ENCODE assay signal across 9 cellular contexts in genomic region chr9:116156621-116157314, GRCh38. TPM values are rescaled to one million over a fixed set of nuclear protein-coding genes. Genes with fewer than 3 reads are reported as not detected.
DNase-seq lines count a peak whose midpoint lies in the region; ATAC-seq and TF ChIP-seq lines count a peak whose summit lies in the region.
"Had no signal": no experiment of that assay in that cellular context is flagged by ENCODE, and none has a peak within 500 bp of the region (broad histone marks: within the 10 kb centered on the region; RNA-seq: fewer than 3 reads in every experiment).

No MANE protein-coding gene starts in this region.

- no peaks in the 10 kb centered on the region for H3K4me1 Mint-ChIP-seq in natural killer cell
- H3K4me1 Mint-ChIP-seq in activated T-helper 1 cell treated with anti-CD3 and anti-CD28 coated beads, Interleukin-12 subunit alpha, Interleukin-12 subunit beta, Interleukin-2, Interleukin-4 antibody, amounts not matched to agents 30 ng/mL and 10 ng/mL and 1 ng/mL, durations not matched to agents 14 hours and 24 hours and 36 hours (ENCODE audit: low read depth), result peaks cover 9% of the 10 kb centered on the region
- H3K4me1 Mint-ChIP-seq in stimulated activated naive B cell treated with anti-CD40 and anti-IgM and Interleukin-4, amounts not matched to agents 10 μg/mL and 1 μg/mL and 100 μg/mL, for 72 hours, result peaks cover 16 to 21% of the 10 kb centered on the region in 2 donors

- no peak overlapping the region for H3K27ac Mint-ChIP-seq in natural killer cell
- no peak overlapping the region for H3K27ac Mint-ChIP-seq in activated T-helper 1 cell treated with anti-CD3 and anti-CD28 coated beads, Interleukin-12 subunit alpha, Interleukin-12 subunit beta, Interleukin-2, Interleukin-4 antibody, amounts not matched to agents 30 ng/mL and 10 ng/mL and 1 ng/mL, durations not matched to agents 14 hours and 24 hours and 36 hours
- H3K27ac Mint-ChIP-seq in stimulated activated naive B cell treated with anti-CD40 and anti-IgM and Interleukin-4, amounts not matched to agents 10 μg/mL and 1 μg/mL and 100 μg/mL, for 72 hours, result no peak overlapping the region

- H3K27ac ChIP-seq in Peyer's patch, result peak overlapping the region; percentile 38 to 73 (median 62)
- peak overlapping the region; percentile 71 to 90 for H3K27ac ChIP-seq in ovary

- peaks cover 56 to 60% of the 10 kb centered on the region in 2 donors for H3K27me3 Mint-ChIP-seq in natural killer cell (ENCODE audit: low read depth in 2 of 2)
- H3K27me3 Mint-ChIP-seq in activated T-helper 1 cell treated with anti-CD3 and anti-CD28 coated beads, Interleukin-12 subunit alpha, Interleukin-12 subunit beta, Interleukin-2, Interleukin-4 antibody, amounts not matched to agents 30 ng/mL and 10 ng/mL and 1 ng/mL, durations not matched to agents 14 hours and 24 hours and 36 hours (ENCODE audit: insufficient read depth), result peaks cover 59% of the 10 kb centered on the region
- peaks cover 60 to 86% of the 10 kb centered on the region in 2 donors for H3K27me3 Mint-ChIP-seq in stimulated activated naive B cell treated with anti-CD40 and anti-IgM and Interleukin-4, amounts not matched to agents 10 μg/mL and 1 μg/mL and 100 μg/mL, for 72 hours

- peaks cover 2 to 3% of the 10 kb centered on the region in 2 donors for H3K9me3 Mint-ChIP-seq in natural killer cell
- H3K9me3 Mint-ChIP-seq in activated T-helper 1 cell treated with anti-CD3 and anti-CD28 coated beads, Interleukin-12 subunit alpha, Interleukin-12 subunit beta, Interleukin-2, Interleukin-4 antibody, amounts not matched to agents 30 ng/mL and 10 ng/mL and 1 ng/mL, durations not matched to agents 14 hours and 24 hours and 36 hours, result no peaks in the 10 kb centered on the region
- peaks cover 0 to 2% of the 10 kb centered on the region in 2 donors for H3K9me3 Mint-ChIP-seq in stimulated activated naive B cell treated with anti-CD40 and anti-IgM and Interleukin-4, amounts not matched to agents 10 μg/mL and 1 μg/mL and 100 μg/mL, for 72 hours

- no peak for TF ChIP-seq POLR2A in Peyer's patch (IDR thresholded peaks at IDR 0.05)
- no peak for TF ChIP-seq POLR2A in ovary (IDR thresholded peaks at IDR 0.05)

- H3K36me3 Mint-ChIP-seq in natural killer cell, result peaks cover 29% of the 10 kb centered on the region
- H3K36me3 Mint-ChIP-seq in activated T-helper 1 cell treated with anti-CD3 and anti-CD28 coated beads, Interleukin-12 subunit alpha, Interleukin-12 subunit beta, Interleukin-2, Interleukin-4 antibody, amounts not matched to agents 30 ng/mL and 10 ng/mL and 1 ng/mL, durations not matched to agents 14 hours and 24 hours and 36 hours (ENCODE audit: low read depth), result peaks cover 1% of the 10 kb centered on the region
- H3K36me3 Mint-ChIP-seq in stimulated activated naive B cell treated with anti-CD40 and anti-IgM and Interleukin-4, amounts not matched to agents 10 μg/mL and 1 μg/mL and 100 μg/mL, for 72 hours, result peaks cover 2 to 3% of the 10 kb centered on the region in 2 donors

- no peak for ATAC-seq in HG02588 (IDR thresholded peaks at IDR 0.05; ENCODE audit: unreplicated experiment)
- ATAC-seq in natural killer cell, result no peak
- no peak for ATAC-seq in stimulated activated naive B cell treated with anti-CD40 and anti-IgM and Interleukin-4, amounts not matched to agents 10 μg/mL and 1 μg/mL and 100 μg/mL, for 72 hours (replicated peaks)

- TF ChIP-seq CTCF in Peyer's patch (IDR thresholded peaks at IDR 0.05) (no peak), fibroblast of villous mesenchyme (IDR thresholded peaks at IDR 0.05; ENCODE audit: insufficient read depth, low read depth, low read length) (no peak), ovary (IDR thresholded peaks at IDR 0.05) (no peak), natural killer cell (IDR thresholded peaks at IDR 0.05) (no peak)

- H3K9me3 ChIP-seq in Peyer's patch (no peaks in the 10 kb centered on the region), ovary (no peaks in the 10 kb centered on the region)

- H3K4me3 ChIP-seq in Peyer's patch (peak overlapping the region in 3 of 4 donors; percentile 6 to 26 (median 18)), fibroblast of villous mesenchyme (ENCODE audit: low read depth, low read length) (peak overlapping the region; percentile 90), ovary (peak overlapping the region; percentile 31)

- H3K36me3 ChIP-seq in Peyer's patch, result no peaks in the 10 kb centered on the region
- H3K36me3 ChIP-seq in ovary, result no peaks in the 10 kb centered on the region

- H3K4me1 ChIP-seq in Peyer's patch, result peaks cover 0 to 15% (median 0%) of the 10 kb centered on the region in 4 donors
- H3K4me1 ChIP-seq in ovary (ENCODE audit: insufficient read depth), result peaks cover 9% of the 10 kb centered on the region

- intact Hi-C loops in ovary (cut with DNase I), result loop anchor here in 3 of 4 donors (5.0 to 10.0 kb wide), 3 partner anchors 161 to 318 kb away; no protein-coding TSS in a partner anchor
- intact Hi-C loops in natural killer cell (cut with micrococcal nuclease), result no loop called here
- intact Hi-C loops in activated T-helper 1 cell treated with anti-CD3 and anti-CD28 coated beads, Interleukin-12 subunit alpha, Interleukin-12 subunit beta, Interleukin-2, Interleukin-4 antibody, amounts not matched to agents 30 ng/mL and 10 ng/mL and 1 ng/mL, durations not matched to agents 14 hours and 24 hours and 36 hours (cut with micrococcal nuclease), result no loop called here

- no peak overlapping the region for H3K4me3 Mint-ChIP-seq in natural killer cell
- H3K4me3 Mint-ChIP-seq in activated T-helper 1 cell treated with anti-CD3 and anti-CD28 coated beads, Interleukin-12 subunit alpha, Interleukin-12 subunit beta, Interleukin-2, Interleukin-4 antibody, amounts not matched to agents 30 ng/mL and 10 ng/mL and 1 ng/mL, durations not matched to agents 14 hours and 24 hours and 36 hours, result no peak overlapping the region
- H3K4me3 Mint-ChIP-seq in stimulated activated naive B cell treated with anti-CD40 and anti-IgM and Interleukin-4, amounts not matched to agents 10 μg/mL and 1 μg/mL and 100 μg/mL, for 72 hours, result no peak overlapping the region

- DNase-seq in HT1080 (ENCODE audit: low read depth) (peak; percentile 70), Peyer's patch (peak in 1 of 3 donors; percentile 49), fibroblast of villous mesenchyme (ENCODE audit: low read depth) (peak; percentile 89), ovary (peak; percentile 57 to 74 (median 72)), natural killer cell (no peak)
- no peak for DNase-seq in activated T-helper 1 cell treated with anti-CD3 and anti-CD28 coated beads, Interleukin-12 subunit alpha, Interleukin-12 subunit beta, Interleukin-2, Interleukin-4 antibody, amounts not matched to agents 30 ng/mL and 10 ng/mL and 1 ng/mL, durations not matched to agents 14 hours and 24 hours and 36 hours (ENCODE audit: low spot score)
- DNase-seq in stimulated activated naive B cell treated with anti-CD40 and anti-IgM and Interleukin-4, amounts not matched to agents 10 μg/mL and 1 μg/mL and 100 μg/mL, for 72 hours, result no peak
- DNase-seq: naive B cell had no signal

- WGBS in ovary, 3 donors, result 8 to 9% (median 8%) methylated on average over 24 of the region's 24 CpGs

- H3K27me3 ChIP-seq in Peyer's patch (peaks cover 0 to 5% of the 10 kb centered on the region in 2 donors), ovary (no peaks in the 10 kb centered on the region)

- no peak for TF ChIP-seq EP300 in ovary (IDR thresholded peaks at IDR 0.05)

RNA-seq across cellular contexts. Expression of gene PAPPA, which starts 3.2 kb away (rescaled TPM):
- total RNA-seq in HT1080 (2014; rRNA removed; shearing (Covaris generic)), result 3.7 and 5.4 TPM in 2 replicates
- 11.7 and 16.3 TPM in 2 replicates for polyA plus RNA-seq in HT1080 (2015; cell fraction: cytosol; rRNA removed)
- 77.5 and 85.0 TPM in 2 replicates for polyA plus RNA-seq in HT1080 (2015; cell fraction: nucleus; rRNA removed)
- total RNA-seq in Peyer's patch (1 to 10 TPM in 3 of 4 donors, under 1 TPM in 1; 0.70 to 4.1 (median 1.8) TPM), fibroblast of villous mesenchyme (42.5 and 104 TPM in 2 replicates), ovary (1 to 10 TPM; 1.6 to 5.5 (median 2.6) TPM), natural killer cell (not detected)
- 1 to 10 TPM in 1 of 2 donors, under 1 TPM in 1; 0.61 to 2.9 TPM for polyA plus RNA-seq in ovary
- not detected in 2 replicates for total RNA-seq in activated T-helper 1 cell treated with anti-CD3 and anti-CD28 coated beads, Interleukin-12 subunit alpha, Interleukin-12 subunit beta, Interleukin-2, Interleukin-4 antibody, amounts not matched to agents 30 ng/mL and 10 ng/mL and 1 ng/mL, durations not matched to agents 14 hours and 24 hours and 36 hours

Comparison
In these comparisons a context has a peak if more than half of its experiments do, and no peak if none do; other contexts are left out.
1. DNase-seq: peak in HT1080 (single experiment), fibroblast of villous mesenchyme (single experiment) and ovary (5 of 5); none in natural killer cell (single experiment), activated T-helper 1 cell treated with anti-CD3 and anti-CD28 coated beads, Interleukin-12 subunit alpha, Interleukin-12 subunit beta, Interleukin-2, Interleukin-4 antibody, amounts not matched to agents 30 ng/mL and 10 ng/mL and 1 ng/mL, durations not matched to agents 14 hours and 24 hours and 36 hours (single experiment) and stimulated activated naive B cell treated with anti-CD40 and anti-IgM and Interleukin-4, amounts not matched to agents 10 μg/mL and 1 μg/mL and 100 μg/mL, for 72 hours (single experiment).
2. H3K4me3 ChIP-seq: peak in every context shown above with its lines; median percentile 90 in fibroblast of villous mesenchyme; 31 in ovary; 18 in Peyer's patch.
3. intact Hi-C loops: an anchor here in ovary (5.0 to 10.0 kb wide); none called in natural killer cell and activated T-helper 1 cell treated with anti-CD3 and anti-CD28 coated beads, Interleukin-12 subunit alpha, Interleukin-12 subunit beta, Interleukin-2, Interleukin-4 antibody, amounts not matched to agents 30 ng/mL and 10 ng/mL and 1 ng/mL, durations not matched to agents 14 hours and 24 hours and 36 hours.